ENCODE assay signal across 13 cellular contexts in genomic region chr5:142403583-142403982, GRCh38.
DNase-seq lines count a peak whose midpoint lies in the region; TF ChIP-seq lines count a peak whose summit lies in the region.
"Had no signal": no experiment of that assay in that cellular context is flagged by ENCODE, and none has a peak within 500 bp of the region (broad histone marks: within the 10 kb centered on the region; RNA-seq: fewer than 3 reads in every experiment).

No MANE protein-coding gene starts in this region.

- 47% methylated on average over 7 of the region's 7 CpGs for WGBS in suprapubic skin

- no peaks in the 10 kb centered on the region for H3K9me3 ChIP-seq in suprapubic skin

- in situ Hi-C loops in KBM-7 (cut with MboI; ENCODE audit: low pct_unique_long_range_greater_than_20kb, low sequenced_read_pairs) = no loop called here

- H3K27me3 ChIP-seq in suprapubic skin = no peaks in the 10 kb centered on the region

- TF ChIP-seq EP300 in suprapubic skin (IDR thresholded peaks at IDR 0.05) = no peak

- peaks cover 0 to 3% (median 2%) of the 10 kb centered on the region in 3 donors for H3K27me3 Mint-ChIP-seq in immature natural killer cell (ENCODE audit: low read depth in 3 of 3)

- no peak overlapping the region for H3K4me3 ChIP-seq in suprapubic skin

- H3K36me3 ChIP-seq in suprapubic skin = no peaks in the 10 kb centered on the region

- H3K27ac Mint-ChIP-seq in immature natural killer cell = no peak overlapping the region

- H3K4me1 Mint-ChIP-seq in immature natural killer cell = peaks cover 11 to 20% of the 10 kb centered on the region in 2 donors

- H3K9me3 Mint-ChIP-seq in immature natural killer cell = peaks cover 0 to 2% (median 0%) of the 10 kb centered on the region in 6 donors

- TF ChIP-seq CTCF in VCaP (conservative IDR thresholded peaks at IDR 0.05) (no peak), suprapubic skin (IDR thresholded peaks at IDR 0.05) (no peak)

- H3K36me3 Mint-ChIP-seq in immature natural killer cell = no peaks in the 10 kb centered on the region

- DNase-seq in SIG-M5 treated with dmso at 0.1 percent for 504 hours (lab: John Stamatoyannopoulos, UW; ENCODE audit: unreplicated experiment) (peak; percentile 47), SIG-M5 (lab: John Stamatoyannopoulos, UW) (no peak), immature natural killer cell (peak in 2 of 3 donors; percentile 17 to 36), suprapubic skin (ENCODE audit: low spot score in 2 of 2) (peak in 1 of 2 donors; percentile 24), KBM-7 (no peak), Ammon's horn (ENCODE audit: low spot score) (no peak), inferior parietal cortex (ENCODE audit: extremely low spot score) (no peak)
- DNase-seq: ACHN, cortex of kidney, DMS153, HCEC 1CT, NCI-H1436 had no signal

- H3K27ac ChIP-seq in VCaP (peak overlapping the region; percentile 49; the same call in 1 of the 2 replicates), suprapubic skin (peak overlapping the region; percentile 62)

- H3K4me1 ChIP-seq in suprapubic skin = peaks cover 3% of the 10 kb centered on the region

- no peak for TF ChIP-seq POLR2A in suprapubic skin (IDR thresholded peaks at IDR 0.05)

- peak overlapping the region in 2 of 5 donors; percentile 5 to 50 for H3K4me3 Mint-ChIP-seq in immature natural killer cell

Comparison
In these comparisons a context has a peak if more than half of its experiments do, and no peak if none do; other contexts are left out.
1. DNase-seq: peak in SIG-M5 treated with dmso at 0.1 percent for 504 hours (single experiment) and immature natural killer cell (2 of 3); none in SIG-M5 (single experiment), KBM-7 (single experiment), Ammon's horn (single experiment) and inferior parietal cortex (single experiment).